In the genomic region with DNA sequence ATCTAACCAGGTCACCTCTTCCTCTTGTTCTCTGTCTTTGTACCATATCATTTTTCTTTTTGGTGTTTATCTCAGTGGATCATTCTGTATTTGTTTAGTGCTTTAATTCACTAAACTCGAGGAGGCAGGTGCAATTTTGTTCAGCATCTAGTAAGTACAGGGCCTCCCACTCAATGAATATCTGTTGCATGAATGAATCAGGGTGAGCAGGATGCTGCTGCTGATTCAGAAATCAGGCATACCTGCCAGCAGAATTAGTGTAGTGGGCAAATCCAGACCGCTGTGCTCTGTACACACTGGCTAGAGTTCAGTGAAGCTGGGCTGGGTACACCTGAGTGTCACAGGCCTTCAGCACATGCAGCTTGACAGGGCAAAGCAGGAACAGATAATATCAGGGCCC, we compare ENCODE assay signal across 19 cellular contexts.
DNase-seq lines count a peak whose midpoint lies in the region; ATAC-seq, FAIRE-seq and TF ChIP-seq lines count a peak whose summit lies in the region.
"Had no signal": no experiment of that assay in that cellular context is flagged by ENCODE, and none has a peak within 500 bp of the region (broad histone marks: within the 10 kb centered on the region; RNA-seq: fewer than 3 reads in every experiment).

No MANE protein-coding gene starts in this region.

- no peak overlapping the region for H3K27ac ChIP-seq in IMR-90 (ENCODE audit: insufficient read depth, low read length)
- no peak overlapping the region for H3K27ac ChIP-seq in H9 (ENCODE audit: insufficient read length, low read depth, low read length)
- H3K27ac ChIP-seq in gastrocnemius medialis: no peak overlapping the region
- H3K27ac ChIP-seq: BLaER1 treated with 17β-estradiol and CSF1 and Interleukin-3, amounts not matched to agents 10 nM and 100 nM; HL-60 had no signal

- no peak overlapping the region for H3K56ac ChIP-seq in IMR-90 (ENCODE audit: extremely low read depth, insufficient read depth, low read length)
- no peak overlapping the region for H3K56ac ChIP-seq in H9 (ENCODE audit: insufficient read length, low read depth, low read length)

- H2BK12ac ChIP-seq in H9 (ENCODE audit: insufficient read length, low read depth, low read length): no peak overlapping the region

- no peak overlapping the region for H2BK20ac ChIP-seq in IMR-90 (ENCODE audit: low read depth, low read length)
- H2BK20ac ChIP-seq in H9 (ENCODE audit: low read depth, low read length, poor library complexity, severe bottlenecking): no peak overlapping the region

- H4K20me1 ChIP-seq in IMR-90 (ENCODE audit: insufficient read depth, low read length) (no peaks in the 10 kb centered on the region), H9 (ENCODE audit: control insufficient read depth, insufficient read depth, insufficient read length) (no peaks in the 10 kb centered on the region)
- H4K20me1 ChIP-seq: BLaER1 treated with 17β-estradiol and CSF1 and Interleukin-3, amounts not matched to agents 10 nM and 100 nM had no signal

- no peak overlapping the region for H3T11ph ChIP-seq in H9 (ENCODE audit: low read length)

- H3K4ac ChIP-seq in IMR-90 (ENCODE audit: low read depth, low read length) (no peak overlapping the region), H9 (ENCODE audit: low read depth, low read length) (no peak overlapping the region)

- 100% methylated on average over 2 of the region's 2 CpGs; no CpG with 5 or more reads in 1 of the 2 experiments for WGBS in IMR-90 (ENCODE audit: extremely low coverage in 2 of 2, insufficient read length in 1 of 2), 2 experiments
- WGBS in H9 (ENCODE audit: extremely low coverage, insufficient read length, low lambda C conversion rate): no CpG with 5 or more reads among the region's 2 CpGs

- H3K4me1 Mint-ChIP-seq in nephron progenitor cell: peaks cover 37% of the 10 kb centered on the region
- peaks cover 13 to 16% of the 10 kb centered on the region in 2 experiments for H3K4me1 Mint-ChIP-seq in H9

- H3K79me2 ChIP-seq in H9 (ENCODE audit: insufficient read depth, low read length): no peaks in the 10 kb centered on the region

- peak; percentile 9 to 30 for DNase-seq in SHP77 (lab: John Stamatoyannopoulos, UW)
- no peak for DNase-seq in SHP77 treated with DMSO at 0.1 percent for 48 hours (lab: John Stamatoyannopoulos, UW)
- peak; percentile 18 for DNase-seq in IMR-90
- peak; percentile 23 for DNase-seq in bronchial epithelial cell (ENCODE audit: low read depth)
- DNase-seq in nephron progenitor cell: no peak
- DNase-seq in H9: no peak
- no peak for DNase-seq in gastrocnemius medialis
- DNase-seq: 8988T; AML-193; CD4-positive, CD25-positive, alpha-beta regulatory T cell; DMS79; HCEC 1CT; HFFc6 had no signal

- H2BK5ac ChIP-seq in IMR-90 (ENCODE audit: low read depth, low read length, poor library complexity, severe bottlenecking) (no peak overlapping the region), H9 (ENCODE audit: insufficient read length, low read length) (no peak overlapping the region)

- intact Hi-C loops in IMR-90 (cut with micrococcal nuclease): no loop called here
- intact Hi-C loops in gastrocnemius medialis (cut with DNase I; ENCODE audit: low total_unique reads): no loop called here

- H3K23me2 ChIP-seq in H9 (ENCODE audit: insufficient read length, low read depth, low read length, poor library complexity, severe bottlenecking): no peaks in the 10 kb centered on the region

- H3K4me3 Mint-ChIP-seq in nephron progenitor cell (no peak overlapping the region), H9 (no peak overlapping the region)
- H3K4me3 Mint-ChIP-seq: CD4-positive, CD25-positive, alpha-beta regulatory T cell; HFFc6 had no signal

- no peak overlapping the region for H4K91ac ChIP-seq in IMR-90 (ENCODE audit: insufficient read depth, low read depth, low read length)
- no peak overlapping the region for H4K91ac ChIP-seq in H9 (ENCODE audit: insufficient read length, low read depth, low read length)

- TF ChIP-seq CTCF in IMR-90 (conservative IDR thresholded peaks at IDR 0.05; ENCODE audit: low read depth, low read length) (no peak), bronchial epithelial cell (IDR thresholded peaks at IDR 0.05; ENCODE audit: insufficient read depth, low read length, severe bottlenecking) (no peak), nephron progenitor cell (IDR thresholded peaks at IDR 0.05) (no peak), H9 (conservative IDR thresholded peaks at IDR 0.05) (no peak), gastrocnemius medialis (IDR thresholded peaks at IDR 0.05 in 4 of 5, conservative IDR thresholded peaks at IDR 0.05 in 1 of 5) (no peak)

- CTCF ChIA-PET in IMR-90 (lab: Yijun Ruan, JAX): no interaction called here

- H4K5ac ChIP-seq in IMR-90 (ENCODE audit: low read depth, low read length): no peak overlapping the region
- H4K5ac ChIP-seq in H9 (ENCODE audit: insufficient read length, low read depth, low read length): no peak overlapping the region

- H3K27ac Mint-ChIP-seq in nephron progenitor cell (peak overlapping the region; percentile 2), H9 (no peak overlapping the region)
- H3K27ac Mint-ChIP-seq: CD4-positive, CD25-positive, alpha-beta regulatory T cell; HFFc6 had no signal

- H3K9me3 Mint-ChIP-seq in nephron progenitor cell: no peaks in the 10 kb centered on the region
- no peaks in the 10 kb centered on the region; a peak in 1 of 5 replicates for H3K9me3 Mint-ChIP-seq in H9

- H3K27me3 Mint-ChIP-seq in nephron progenitor cell (ENCODE audit: low read depth, poor library complexity) (peaks cover 3% of the 10 kb centered on the region), H9 (ENCODE audit: low read depth) (no peaks in the 10 kb centered on the region; the same call in 1 of the 2 replicates)
- H3K27me3 Mint-ChIP-seq: CD4-positive, CD25-positive, alpha-beta regulatory T cell had no signal

- dilution Hi-C loops in IMR-90 (cut with HindIII; ENCODE audit: low sequenced_read_pairs, unreplicated experiment): no loop called here

- 0 out of 2 replicates have a peak overlapping the region, but pooled peaks have one; percentile 8 for H3K14ac ChIP-seq in IMR-90 (replicated peaks; ENCODE audit: low read depth, low read length)
- no peak overlapping the region for H3K14ac ChIP-seq in H9 (ENCODE audit: insufficient read depth, low read length)

- H2AFZ ChIP-seq in IMR-90 (replicated peaks; ENCODE audit: low read length, poor library complexity) (no peak overlapping the region), H9 (ENCODE audit: low read length) (no peak overlapping the region)

- H3K23ac ChIP-seq in IMR-90 (ENCODE audit: low read depth, low read length) (no peak overlapping the region), H9 (ENCODE audit: insufficient read length, low read depth, low read length) (no peak overlapping the region)

- H3K4me3 ChIP-seq in IMR-90 (ENCODE audit: insufficient read depth, low read depth, low read length) (no peak overlapping the region), bronchial epithelial cell (ENCODE audit: low read depth, low read length) (no peak overlapping the region), gastrocnemius medialis (no peak overlapping the region)
- H3K4me3 ChIP-seq: BLaER1 treated with 17β-estradiol and CSF1 and Interleukin-3, amounts not matched to agents 10 nM and 100 nM had no signal

- H2BK120ac ChIP-seq in IMR-90 (ENCODE audit: low read depth, low read length): no peak overlapping the region
- H2BK120ac ChIP-seq in H9 (ENCODE audit: low read depth, low read length, poor library complexity, severe bottlenecking): no peak overlapping the region

- no peak for FAIRE-seq in bronchial epithelial cell (lab: Jason Lieb, UNC)
- FAIRE-seq: G401.6, GM12891, H1 had no signal

- peaks cover 4% of the 10 kb centered on the region for H3K27me3 ChIP-seq in IMR-90 (ENCODE audit: control insufficient read depth, insufficient read depth, low read length)
- H3K27me3 ChIP-seq in bronchial epithelial cell (ENCODE audit: control insufficient read depth, insufficient read depth, low read length): no peaks in the 10 kb centered on the region
- H3K27me3 ChIP-seq in H9 (ENCODE audit: insufficient read depth, low read length): no peaks in the 10 kb centered on the region
- no peaks in the 10 kb centered on the region for H3K27me3 ChIP-seq in gastrocnemius medialis
- H3K27me3 ChIP-seq: BLaER1 treated with 17β-estradiol and CSF1 and Interleukin-3, amounts not matched to agents 10 nM and 100 nM had no signal

- TF ChIP-seq POLR2A in IMR-90 (IDR thresholded peaks at IDR 0.05; ENCODE audit: low read depth, low read length) (no peak), gastrocnemius medialis (IDR thresholded peaks at IDR 0.05) (no peak)

- no peak overlapping the region for H4K8ac ChIP-seq in IMR-90 (ENCODE audit: low read depth in 2 of 2, low read length in 2 of 2)
- H4K8ac ChIP-seq in H9 (replicated peaks; ENCODE audit: insufficient read length, low read depth, low read length): no peak overlapping the region

- H3K4me1 ChIP-seq in IMR-90 (ENCODE audit: control insufficient read depth, insufficient read depth, low read length) (no peaks in the 10 kb centered on the region), H9 (ENCODE audit: insufficient read depth, low read length) (no peaks in the 10 kb centered on the region), gastrocnemius medialis (no peaks in the 10 kb centered on the region)

- BruUV-seq in IMR-90 (replicated peaks; lab: Mats Ljungman, UMichigan): no TSS peak

- H3K4me2 ChIP-seq in IMR-90 (ENCODE audit: low read depth, low read length) (no peak overlapping the region), H9 (ENCODE audit: insufficient read depth, insufficient read length, low read length) (no peak overlapping the region)
- H3K4me2 ChIP-seq: BLaER1 treated with 17β-estradiol and CSF1 and Interleukin-3, amounts not matched to agents 10 nM and 100 nM had no signal

- no peak overlapping the region for H2AK5ac ChIP-seq in IMR-90 (ENCODE audit: low read depth, low read length)
- H2AK5ac ChIP-seq in H9 (ENCODE audit: insufficient read length, low read length): no peak overlapping the region

- no peak for ATAC-seq in IMR-90 (ENCODE audit: low read depth)
- no peak for ATAC-seq in HG02852 (IDR thresholded peaks at IDR 0.05; ENCODE audit: unreplicated experiment)
- no peak for ATAC-seq in gastrocnemius medialis

- H3K9me3 ChIP-seq in IMR-90 (ENCODE audit: control insufficient read depth, insufficient read depth, low read length) (no peaks in the 10 kb centered on the region), H9 (ENCODE audit: control insufficient read depth, low read depth, low read length) (no peaks in the 10 kb centered on the region), gastrocnemius medialis (no peaks in the 10 kb centered on the region)

- H2AK9ac ChIP-seq in IMR-90 (replicated peaks; ENCODE audit: low read depth, low read length, poor library complexity): no peak overlapping the region

- H2BK15ac ChIP-seq in IMR-90 (ENCODE audit: low read depth, low read length) (no peak overlapping the region), H9 (ENCODE audit: low read depth, low read length) (no peak overlapping the region)

- in situ Hi-C loops in IMR-90 (cut with MboI; ENCODE audit: low sequenced_read_pairs): no loop called here
- in situ Hi-C loops in gastrocnemius medialis (cut with MboI; ENCODE audit: low sequenced_read_pairs in 4 of 4): no loop called here

- POLR2A ChIA-PET in IMR-90 (lab: Charles Lee; ENCODE audit: unreplicated experiment): no interaction called here

- no peaks in the 10 kb centered on the region for H3K36me3 ChIP-seq in IMR-90 (ENCODE audit: control insufficient read depth, insufficient read depth, low read length)
- no peaks in the 10 kb centered on the region for H3K36me3 ChIP-seq in bronchial epithelial cell (ENCODE audit: control insufficient read depth, insufficient read depth, low read length)
- no peaks in the 10 kb centered on the region for H3K36me3 ChIP-seq in gastrocnemius medialis
- H3K36me3 ChIP-seq: BLaER1 treated with 17β-estradiol and CSF1 and Interleukin-3, amounts not matched to agents 10 nM and 100 nM had no signal

- H3K36me3 Mint-ChIP-seq in nephron progenitor cell (ENCODE audit: low read depth) (peaks cover 7% of the 10 kb centered on the region), H9 (ENCODE audit: insufficient read depth in 1 of 3, low read depth in 3 of 3) (no peaks in the 10 kb centered on the region; a peak in 2 of 7 replicates)
- H3K36me3 Mint-ChIP-seq: CD4-positive, CD25-positive, alpha-beta regulatory T cell had no signal

- H3K79me1 ChIP-seq in IMR-90 (ENCODE audit: low read depth in 1 of 2, low read length in 2 of 2) (no peaks in the 10 kb centered on the region), H9 (ENCODE audit: insufficient read depth, low read depth, low read length, poor library complexity, severe bottlenecking) (no peaks in the 10 kb centered on the region)

- H3K9ac ChIP-seq in IMR-90 (ENCODE audit: low read depth, low read length) (no peak overlapping the region), H9 (ENCODE audit: extremely low read depth, insufficient read length, low read length) (no peak overlapping the region)
- H3K9ac ChIP-seq: BLaER1 treated with 17β-estradiol and CSF1 and Interleukin-3, amounts not matched to agents 10 nM and 100 nM had no signal

- H3K18ac ChIP-seq in IMR-90 (ENCODE audit: low read depth, low read length): no peak overlapping the region
- no peak overlapping the region for H3K18ac ChIP-seq in H9 (ENCODE audit: insufficient read length, low read depth, low read length)

- no peak for TF ChIP-seq RAD21 in IMR-90 (IDR thresholded peaks at IDR 0.05; ENCODE audit: low read length)

- H3K9me1 ChIP-seq in IMR-90 (ENCODE audit: insufficient read depth, low read length): no peaks in the 10 kb centered on the region

Comparison
In these comparisons a context has a peak if more than half of its experiments do, and no peak if none do; other contexts are left out.
1. DNase-seq: peak in SHP77 (2 of 2), IMR-90 (single experiment) and bronchial epithelial cell (single experiment); none in SHP77 treated with DMSO at 0.1 percent for 48 hours (single experiment), nephron progenitor cell (single experiment), H9 (single experiment) and gastrocnemius medialis (0 of 2).